24 cellular contexts compared by ENCODE assay signal in genomic region chr9:33439731-33440130, GRCh38. TPM values are rescaled to one million over a fixed set of nuclear protein-coding genes. Genes with fewer than 3 reads are reported as not detected.
DNase-seq lines count a peak whose midpoint lies in the region; ATAC-seq, FAIRE-seq and TF ChIP-seq lines count a peak whose summit lies in the region.
"Had no signal": no experiment of that assay in that cellular context is flagged by ENCODE, and none has a peak within 500 bp of the region (broad histone marks: within the 10 kb centered on the region; RNA-seq: fewer than 3 reads in every experiment).

No MANE protein-coding gene starts in this region.

- no peak for TF ChIP-seq CTCF in RWPE1 (conservative IDR thresholded peaks at IDR 0.05; ENCODE audit: low read depth)
- TF ChIP-seq CTCF in pancreas (IDR thresholded peaks at IDR 0.05): no peak

- no peak for FAIRE-seq in pancreas (lab: Jason Lieb, UNC)
- FAIRE-seq: GM18507 had no signal

- H3K4me3 Mint-ChIP-seq in CD4-positive, CD25-positive, alpha-beta regulatory T cell: peak overlapping the region in 1 of 4 donors; percentile 74
- H3K4me3 Mint-ChIP-seq: mesothelial cell of epicardium, neural crest cell had no signal

- H3K36me3 ChIP-seq in CD4-positive, CD25-positive, alpha-beta regulatory T cell (ENCODE audit: control insufficient read depth, insufficient read depth, low read length): peaks cover 40% of the 10 kb centered on the region
- peaks cover 8 to 30% of the 10 kb centered on the region in 2 donors for H3K36me3 ChIP-seq in esophagus (ENCODE audit: control insufficient read depth in 2 of 2, insufficient read depth in 2 of 2, low read length in 1 of 2)
- H3K36me3 ChIP-seq in pancreas: peaks cover 0 to 11% (median 0%) of the 10 kb centered on the region in 3 donors
- H3K36me3 ChIP-seq: brain microvascular endothelial cell, colonic mucosa had no signal

- peaks cover 11 to 45% (median 15%) of the 10 kb centered on the region in 4 donors for H3K4me1 Mint-ChIP-seq in CD4-positive, CD25-positive, alpha-beta regulatory T cell
- H3K4me1 Mint-ChIP-seq: neural crest cell had no signal

- CTCF ChIA-PET in RWPE1 (lab: Yijun Ruan, JAX): no interaction called here

- H3K9me3 Mint-ChIP-seq in CD4-positive, CD25-positive, alpha-beta regulatory T cell: no peaks in the 10 kb centered on the region
- H3K9me3 Mint-ChIP-seq: CD8-positive, alpha-beta memory T cell; mesothelial cell of epicardium; neural crest cell had no signal

- peaks cover 15% of the 10 kb centered on the region for H3K4me1 ChIP-seq in CD4-positive, CD25-positive, alpha-beta regulatory T cell (ENCODE audit: control insufficient read depth, insufficient read depth, low read length, poor library complexity, severe bottlenecking)
- H3K4me1 ChIP-seq in esophagus (ENCODE audit: control insufficient read depth in 2 of 2, insufficient read depth in 2 of 2, low read length in 1 of 2) (peaks cover 7 to 43% of the 10 kb centered on the region in 2 donors), pancreas (peaks cover 0 to 5% (median 0%) of the 10 kb centered on the region in 3 donors)
- H3K4me1 ChIP-seq: colonic mucosa had no signal

- no peaks in the 10 kb centered on the region for H3K9me3 ChIP-seq in CD4-positive, CD25-positive, alpha-beta regulatory T cell (ENCODE audit: control insufficient read depth in 2 of 2, low read length in 2 of 2)
- H3K9me3 ChIP-seq in esophagus (ENCODE audit: control insufficient read depth in 2 of 2, insufficient read depth in 1 of 2, low read depth in 1 of 2, low read length in 1 of 2): no peaks in the 10 kb centered on the region
- H3K9me3 ChIP-seq in pancreas: no peaks in the 10 kb centered on the region
- H3K9me3 ChIP-seq: colonic mucosa had no signal

- no peak for ATAC-seq in CD4-positive, CD25-positive, alpha-beta regulatory T cell (ENCODE audit: low read depth in 2 of 2)
- peak; percentile 6 to 55 (median 30) for ATAC-seq in pancreas
- ATAC-seq in GM21390 (IDR thresholded peaks at IDR 0.05; ENCODE audit: unreplicated experiment): no peak
- no peak for ATAC-seq in Right ventricle myocardium superior (ENCODE audit: poor library complexity)
- ATAC-seq: left colon had no signal

- peaks cover 27% of the 10 kb centered on the region for H3K36me3 Mint-ChIP-seq in CD4-positive, CD25-positive, alpha-beta regulatory T cell
- H3K36me3 Mint-ChIP-seq: mesothelial cell of epicardium had no signal

- POLR2A ChIA-PET in RWPE1 (lab: Yijun Ruan, JAX; ENCODE audit: low non-redundant PET): no interaction called here

- intact Hi-C loops in pancreas (cut with DNase I): no loop called here
- intact Hi-C loops in Right ventricle myocardium superior (cut with DNase I): no loop called here

- H3K27ac ChIP-seq in CD4-positive, CD25-positive, alpha-beta regulatory T cell (ENCODE audit: insufficient read depth, low read length, poor library complexity, severe bottlenecking): no peak overlapping the region
- H3K27ac ChIP-seq in RWPE1 (peak overlapping the region; percentile 20), esophagus (ENCODE audit: low read depth in 2 of 2, low read length in 1 of 2) (peak overlapping the region; percentile 90 to 96), pancreas (no peak overlapping the region)
- H3K27ac ChIP-seq: brain microvascular endothelial cell, colonic mucosa, SK-N-MC had no signal

- no peaks in the 10 kb centered on the region for H3K27me3 Mint-ChIP-seq in CD4-positive, CD25-positive, alpha-beta regulatory T cell
- H3K27me3 Mint-ChIP-seq: CD8-positive, alpha-beta memory T cell had no signal

- H3K4me3 ChIP-seq in CD4-positive, CD25-positive, alpha-beta regulatory T cell (ENCODE audit: low read depth, low read length): no peak overlapping the region
- H3K4me3 ChIP-seq in esophagus (ENCODE audit: low read depth in 1 of 2, low read length in 2 of 2) (no peak overlapping the region), pancreas (no peak overlapping the region)
- H3K4me3 ChIP-seq: colonic mucosa, SK-N-MC had no signal

- H3K27me3 ChIP-seq in CD4-positive, CD25-positive, alpha-beta regulatory T cell (ENCODE audit: control insufficient read depth, insufficient read depth, low read length): no peaks in the 10 kb centered on the region
- H3K27me3 ChIP-seq in esophagus (ENCODE audit: control insufficient read depth in 1 of 2, insufficient read depth in 2 of 2, low read length in 2 of 2) (no peaks in the 10 kb centered on the region), pancreas (no peaks in the 10 kb centered on the region)
- H3K27me3 ChIP-seq: colonic mucosa had no signal

- WGBS in esophagus, 2 donors: 35 to 40% methylated on average over 6 of the region's 6 CpGs
- 39 to 63% methylated on average over 6 of the region's 6 CpGs for WGBS in pancreas, 2 donors

- peak overlapping the region in 2 of 3 donors; percentile 33 to 69 for H3K27ac Mint-ChIP-seq in CD4-positive, CD25-positive, alpha-beta regulatory T cell
- H3K27ac Mint-ChIP-seq: mesothelial cell of epicardium had no signal

- no peak for DNase-seq in CD4-positive, CD25-positive, alpha-beta regulatory T cell
- DNase-seq in RWPE1 (ENCODE audit: low spot score) (no peak), pancreas (no peak), SIG-M5 treated with dmso at 0.1 percent for 504 hours (lab: John Stamatoyannopoulos, UW; ENCODE audit: unreplicated experiment) (no peak), Right ventricle myocardium superior (no peak)
- DNase-seq in activated CD4-positive, alpha-beta T cell treated with anti-CD3 and anti-CD28 coated beads, Interleukin-2, amount 50 U/mL, for 4 hours: no peak
- DNase-seq: activated CD4-positive, CD25-positive, alpha-beta regulatory T cell treated with anti-CD3 and anti-CD28 coated beads, Interleukin-2, amount 50 U/mL, for 72 hours; brain microvascular endothelial cell; CD8-positive, alpha-beta memory T cell; colonic mucosa; DND-41; left colon; NCI-H1694; NCI-H2227 treated with DMSO at 0.1 percent for 48 hours; stimulated activated CD4-positive, alpha-beta T cell treated with anti-CD3 and anti-CD28 coated beads, Interleukin-4, amount 100 ng/mL, for 4 hours; substantia nigra; T-helper 9 cell had no signal

RNA-seq across cellular contexts. Expression of gene AQP3, which starts 7.7 kb away (rescaled TPM):
- 140 TPM for total RNA-seq in CD4-positive, CD25-positive, alpha-beta regulatory T cell
- polyA plus RNA-seq in CD4-positive, CD25-positive, alpha-beta regulatory T cell: 100 to 1,000 TPM; 371 to 543 (median 391) TPM
- polyA plus RNA-seq in esophagus (1,000 to 10,000 TPM in 1 of 2 donors, 100 to 1,000 TPM in 1; 933 to 1,009 TPM), pancreas (10 to 100 TPM; 18.3 to 20.2 TPM)
- total RNA-seq in pancreas (10 to 100 TPM; 18.3 to 39.0 (median 24.7) TPM), Right ventricle myocardium superior (16.3 TPM)

RNA-seq across cellular contexts. Expression of gene NOL6, which starts 34.0 kb away (rescaled TPM):
- total RNA-seq in CD4-positive, CD25-positive, alpha-beta regulatory T cell: 29.4 TPM
- 10 to 100 TPM; 13.4 to 20.5 (median 14.0) TPM for polyA plus RNA-seq in CD4-positive, CD25-positive, alpha-beta regulatory T cell
- polyA plus RNA-seq in esophagus: 10 to 100 TPM; 25.2 to 29.2 TPM
- 10 to 100 TPM; 10.9 to 20.6 (median 17.6) TPM for total RNA-seq in pancreas
- polyA plus RNA-seq in pancreas: 10 to 100 TPM; 27.8 to 28.2 TPM
- 13.0 TPM for total RNA-seq in Right ventricle myocardium superior

RNA-seq across cellular contexts. Expression of gene AQP7, which starts 37.4 kb away (rescaled TPM):
- total RNA-seq in CD4-positive, CD25-positive, alpha-beta regulatory T cell: 0.47 TPM
- 1 to 10 TPM in 1 of 4 donors, under 1 TPM in 3; 0.15 to 1.0 (median 0.32) TPM for polyA plus RNA-seq in CD4-positive, CD25-positive, alpha-beta regulatory T cell
- polyA plus RNA-seq in esophagus (1 to 10 TPM in 1 of 2 donors, under 1 TPM in 1; 0.54 to 2.6 TPM), pancreas (10 to 100 TPM in 1 of 2 donors, 1 to 10 TPM in 1; 7.1 to 12.0 TPM)
- total RNA-seq in pancreas (1 to 10 TPM; 1.0 to 3.8 (median 2.0) TPM), Right ventricle myocardium superior (155 TPM)
- total RNA-seq: CD8-positive, alpha-beta memory T cell; glomerular endothelial cell had no signal
- polyA plus RNA-seq: CD8-positive, alpha-beta memory T cell had no signal

Comparison
In these comparisons a context has a peak if more than half of its experiments do, and no peak if none do; other contexts are left out.
1. ATAC-seq: peak in pancreas (4 of 4); none in CD4-positive, CD25-positive, alpha-beta regulatory T cell (0 of 2), GM21390 (single experiment) and Right ventricle myocardium superior (single experiment).
2. H3K27ac ChIP-seq: peak in RWPE1 (single experiment) and esophagus (2 of 2); none in CD4-positive, CD25-positive, alpha-beta regulatory T cell (single experiment) and pancreas (0 of 4).
3. RNA of gene AQP7, which starts 37.4 kb away (total RNA-seq): 155 TPM in Right ventricle myocardium superior (single experiment); 1.0 to 3.8 TPM in pancreas and 0.47 TPM in CD4-positive, CD25-positive, alpha-beta regulatory T cell (single experiment); every median in the first group is over 10 times any median in the second.